12 cellular contexts compared by ENCODE assay signal in genomic region chr1:25700626-25701025, GRCh38.
DNase-seq lines count a peak whose midpoint lies in the region; ATAC-seq and TF ChIP-seq lines count a peak whose summit lies in the region.
"Had no signal": no experiment of that assay in that cellular context is flagged by ENCODE, and none has a peak within 500 bp of the region (broad histone marks: within the 10 kb centered on the region; RNA-seq: fewer than 3 reads in every experiment).

No MANE protein-coding gene starts in this region.

- ATAC-seq in SK-N-SH treated with all-trans-retinoic acid at 6 μM for 48 hours (peak; percentile 58), HG03460 (IDR thresholded peaks at IDR 0.05; ENCODE audit: unreplicated experiment) (no peak)
- ATAC-seq in activated naive CD4-positive, alpha-beta T cell treated with anti-CD3 and anti-CD28 coated beads, Interleukin-2, amount 50 U/mL, for 72 hours, result no peak
- ATAC-seq: activated CD8-positive, alpha-beta T cell treated with anti-CD3 and anti-CD28 coated beads for 36 hours had no signal

- H3K27ac Mint-ChIP-seq in progenitor cell of endocrine pancreas, result no peak overlapping the region
- no peak overlapping the region for H3K27ac Mint-ChIP-seq in activated naive CD8-positive, alpha-beta T cell treated with anti-CD3 and anti-CD28 coated beads for 36 hours
- no peak overlapping the region for H3K27ac Mint-ChIP-seq in activated naive CD4-positive, alpha-beta T cell treated with anti-CD3 and anti-CD28 coated beads, Interleukin-2, amount 50 U/mL, for 72 hours
- H3K27ac Mint-ChIP-seq: activated CD8-positive, alpha-beta T cell treated with anti-CD3 and anti-CD28 coated beads for 36 hours had no signal

- peak; percentile 85 for DNase-seq in DMS 273 (lab: John Stamatoyannopoulos, UW; ENCODE audit: unreplicated experiment)
- peak in 1 of 2 donors; percentile 35 for DNase-seq in foreskin fibroblast
- no peak for DNase-seq in progenitor cell of endocrine pancreas (ENCODE audit: low spot score, unreplicated experiment)
- DNase-seq in activated naive CD8-positive, alpha-beta T cell treated with anti-CD3 and anti-CD28 coated beads for 36 hours, result no peak
- no peak for DNase-seq in dermis blood vessel endothelial cell
- no peak for DNase-seq in activated naive CD4-positive, alpha-beta T cell treated with anti-CD3 and anti-CD28 coated beads, Interleukin-2, amount 50 U/mL, for 72 hours (ENCODE audit: low spot score in 2 of 2)
- DNase-seq: activated CD8-positive, alpha-beta T cell treated with anti-CD3 and anti-CD28 coated beads for 36 hours; GOT3; NCI-H1930; occipital lobe had no signal

- H3K36me3 Mint-ChIP-seq in progenitor cell of endocrine pancreas (ENCODE audit: insufficient read depth), result no peaks in the 10 kb centered on the region
- peaks cover 8% of the 10 kb centered on the region for H3K36me3 Mint-ChIP-seq in activated naive CD8-positive, alpha-beta T cell treated with anti-CD3 and anti-CD28 coated beads for 36 hours
- H3K36me3 Mint-ChIP-seq in activated naive CD4-positive, alpha-beta T cell treated with anti-CD3 and anti-CD28 coated beads, Interleukin-2, amount 50 U/mL, for 72 hours, result peaks cover 7 to 10% of the 10 kb centered on the region in 2 donors

- no peaks in the 10 kb centered on the region for H3K9me3 Mint-ChIP-seq in progenitor cell of endocrine pancreas (ENCODE audit: low read depth)
- peaks cover 2% of the 10 kb centered on the region for H3K9me3 Mint-ChIP-seq in activated naive CD8-positive, alpha-beta T cell treated with anti-CD3 and anti-CD28 coated beads for 36 hours
- H3K9me3 Mint-ChIP-seq in activated naive CD4-positive, alpha-beta T cell treated with anti-CD3 and anti-CD28 coated beads, Interleukin-2, amount 50 U/mL, for 72 hours, result peaks cover 0 to 5% of the 10 kb centered on the region in 2 donors
- H3K9me3 Mint-ChIP-seq: activated CD8-positive, alpha-beta T cell treated with anti-CD3 and anti-CD28 coated beads for 36 hours had no signal

- H3K4me1 Mint-ChIP-seq in progenitor cell of endocrine pancreas (ENCODE audit: low read depth), result peaks cover 18% of the 10 kb centered on the region
- H3K4me1 Mint-ChIP-seq in activated naive CD8-positive, alpha-beta T cell treated with anti-CD3 and anti-CD28 coated beads for 36 hours, result peaks cover 49% of the 10 kb centered on the region

- H3K4me3 ChIP-seq in foreskin fibroblast (ENCODE audit: low read depth in 1 of 2, low read length in 2 of 2), result no peak overlapping the region

- H3K27me3 Mint-ChIP-seq in progenitor cell of endocrine pancreas, result peaks cover 24% of the 10 kb centered on the region
- H3K27me3 Mint-ChIP-seq in activated naive CD8-positive, alpha-beta T cell treated with anti-CD3 and anti-CD28 coated beads for 36 hours, result no peaks in the 10 kb centered on the region
- H3K27me3 Mint-ChIP-seq: activated CD8-positive, alpha-beta T cell treated with anti-CD3 and anti-CD28 coated beads for 36 hours had no signal

- TF ChIP-seq CTCF in foreskin fibroblast (IDR thresholded peaks at IDR 0.05; ENCODE audit: low read depth, low read length) (peak; percentile 8), progenitor cell of endocrine pancreas (IDR thresholded peaks at IDR 0.05; ENCODE audit: unreplicated experiment) (peak; percentile 35)

- no peak overlapping the region for H3K4me3 Mint-ChIP-seq in progenitor cell of endocrine pancreas (ENCODE audit: low read depth)
- no peak overlapping the region for H3K4me3 Mint-ChIP-seq in activated naive CD8-positive, alpha-beta T cell treated with anti-CD3 and anti-CD28 coated beads for 36 hours
- H3K4me3 Mint-ChIP-seq: activated CD8-positive, alpha-beta T cell treated with anti-CD3 and anti-CD28 coated beads for 36 hours had no signal

TF ChIP-seq in SK-N-SH treated with all-trans-retinoic acid at 6 μM for 48 hours, 23 proteins besides CTCF, POLR2A, EP300 and RAD21:
- no peak for TF ChIP-seq ZNF565 (CRISPR knock-in tag; conservative IDR thresholded peaks at IDR 0.05; ENCODE audit: low read depth)
- no peak for TF ChIP-seq CREB5 (CRISPR knock-in tag; IDR thresholded peaks at IDR 0.05; ENCODE audit: low read depth)
- no peak for TF ChIP-seq CSRNP3 (CRISPR knock-in tag; IDR thresholded peaks at IDR 0.05)
- TF ChIP-seq TCF4 (CRISPR knock-in tag; IDR thresholded peaks at IDR 0.05; ENCODE audit: borderline replicate concordance), result no peak
